In genomic region chr22:45978275-45978713, GRCh38 we compare ENCODE assay signal across 10 cellular contexts. TPM values are rescaled to one million over a fixed set of nuclear protein-coding genes. Genes with fewer than 3 reads are reported as not detected.
DNase-seq lines count a peak whose midpoint lies in the region; ATAC-seq and TF ChIP-seq lines count a peak whose summit lies in the region.
"Had no signal": no experiment of that assay in that cellular context is flagged by ENCODE, and none has a peak within 500 bp of the region (broad histone marks: within the 10 kb centered on the region; RNA-seq: fewer than 3 reads in every experiment).

No MANE protein-coding gene starts in this region.

- no peak overlapping the region for H2BK120ac ChIP-seq in H9 (ENCODE audit: low read depth, low read length, poor library complexity, severe bottlenecking)

- no peak overlapping the region for H2BK12ac ChIP-seq in H9 (ENCODE audit: insufficient read length, low read depth, low read length)

- intact Hi-C loops in transverse colon (cut with DNase I; ENCODE audit: low total_unique reads), result no loop called here

- H3K4ac ChIP-seq in H9 (ENCODE audit: low read depth, low read length), result no peak overlapping the region

- H3K27me3 ChIP-seq in H9 (ENCODE audit: insufficient read depth, low read length) (peaks cover 41% of the 10 kb centered on the region), RWPE2 (ENCODE audit: insufficient read depth, poor library complexity, severe bottlenecking) (no peaks in the 10 kb centered on the region), smooth muscle cell (ENCODE audit: low read depth) (peaks cover 48% of the 10 kb centered on the region), transverse colon (peaks cover 53% of the 10 kb centered on the region)

- peaks cover 0 to 4% of the 10 kb centered on the region in 2 experiments; a peak in 4 of 5 replicates for H3K9me3 Mint-ChIP-seq in H9

- no peak overlapping the region for H3K9ac ChIP-seq in H9 (ENCODE audit: extremely low read depth, insufficient read length, low read length)
- H3K9ac ChIP-seq in smooth muscle cell (ENCODE audit: low read depth), result no peak overlapping the region

- in situ Hi-C loops in transverse colon (cut with MboI; ENCODE audit: low pct_ligation_motif_present in 1 of 4, low pct_unique_long_range_greater_than_20kb in 1 of 4, low sequenced_read_pairs in 3 of 4), result no loop called here

- H3K36me3 Mint-ChIP-seq in H9 (ENCODE audit: insufficient read depth in 1 of 3, low read depth in 3 of 3), result no peaks in the 10 kb centered on the region

- H3F3A ChIP-seq in smooth muscle cell (ENCODE audit: low read depth), result no peaks in the 10 kb centered on the region

- H4K5ac ChIP-seq in H9 (ENCODE audit: insufficient read length, low read depth, low read length), result no peak overlapping the region

- TF ChIP-seq EP300 in transverse colon (IDR thresholded peaks at IDR 0.05; ENCODE audit: low read depth), result no peak

- H3K4me3 Mint-ChIP-seq in H9, result peak overlapping the region; percentile 48 to 83

- no CpG with 5 or more reads among the region's 26 CpGs for WGBS in H9 (ENCODE audit: extremely low coverage, insufficient read length, low lambda C conversion rate)
- WGBS in smooth muscle cell (ENCODE audit: low lambda C conversion rate), result 11% methylated on average over 18 of the region's 26 CpGs
- 6% methylated on average over 25 of the region's 26 CpGs; no CpG with 5 or more reads in 1 of the 2 donors for WGBS in transverse colon (ENCODE audit: low coverage in 1 of 2), 2 donors

- H3K23ac ChIP-seq in H9 (ENCODE audit: insufficient read length, low read depth, low read length), result no peak overlapping the region

- H2BK15ac ChIP-seq in H9 (ENCODE audit: low read depth, low read length), result no peak overlapping the region

- H3K4me2 ChIP-seq in H9 (ENCODE audit: insufficient read depth, insufficient read length, low read length), result peak overlapping the region; percentile 18
- H3K4me2 ChIP-seq in smooth muscle cell, result peak overlapping the region; percentile 98

- H3K27ac ChIP-seq in H9 (ENCODE audit: insufficient read length, low read depth, low read length) (no peak overlapping the region), RWPE2 (ENCODE audit: poor library complexity, severe bottlenecking) (peak overlapping the region; percentile 68), smooth muscle cell (ENCODE audit: low read depth) (no peak overlapping the region), transverse colon (no peak overlapping the region)

- H3K23me2 ChIP-seq in H9 (ENCODE audit: insufficient read length, low read depth, low read length, poor library complexity, severe bottlenecking), result peaks cover 4% of the 10 kb centered on the region

- peaks cover 7 to 16% of the 10 kb centered on the region in 2 experiments for H3K4me1 Mint-ChIP-seq in H9

- no peak overlapping the region for H4K8ac ChIP-seq in H9 (replicated peaks; ENCODE audit: insufficient read length, low read depth, low read length)

- H3K14ac ChIP-seq in H9 (ENCODE audit: insufficient read depth, low read length), result no peak overlapping the region

- no peak overlapping the region for H4K91ac ChIP-seq in H9 (ENCODE audit: insufficient read length, low read depth, low read length)

- H3K4me1 ChIP-seq in H9 (ENCODE audit: insufficient read depth, low read length), result peaks cover 2% of the 10 kb centered on the region; the same call in 1 of the 2 replicates
- peaks cover 16% of the 10 kb centered on the region for H3K4me1 ChIP-seq in RWPE2 (ENCODE audit: insufficient read depth, poor library complexity, severe bottlenecking)
- peaks cover 3% of the 10 kb centered on the region for H3K4me1 ChIP-seq in smooth muscle cell (ENCODE audit: low read depth)
- peaks cover 3 to 30% (median 24%) of the 10 kb centered on the region in 4 donors for H3K4me1 ChIP-seq in transverse colon

- H4K20me1 ChIP-seq in H9 (ENCODE audit: control insufficient read depth, insufficient read depth, insufficient read length), result no peaks in the 10 kb centered on the region
- no peaks in the 10 kb centered on the region for H4K20me1 ChIP-seq in smooth muscle cell (ENCODE audit: low read depth)

- no peak overlapping the region for H3K56ac ChIP-seq in H9 (ENCODE audit: insufficient read length, low read depth, low read length)

- H3T11ph ChIP-seq in H9 (ENCODE audit: low read length), result no peak overlapping the region

- no peaks in the 10 kb centered on the region for H3K79me2 ChIP-seq in H9 (ENCODE audit: insufficient read depth, low read length)
- H3K79me2 ChIP-seq in smooth muscle cell (ENCODE audit: low read depth), result no peaks in the 10 kb centered on the region

- H3K36me3 ChIP-seq in RWPE2 (ENCODE audit: low read depth) (no peaks in the 10 kb centered on the region), smooth muscle cell (ENCODE audit: low read depth) (no peaks in the 10 kb centered on the region), transverse colon (no peaks in the 10 kb centered on the region)

- TF ChIP-seq POLR2A in transverse colon (IDR thresholded peaks at IDR 0.05), result no peak

- H2AFZ ChIP-seq in H9 (ENCODE audit: low read length) (no peak overlapping the region), smooth muscle cell (ENCODE audit: low read depth) (no peak overlapping the region)

- no peak for DNase-seq in H9
- no peak for DNase-seq in RWPE2 (ENCODE audit: low spot score)
- no peak for DNase-seq in smooth muscle cell (lab: John Stamatoyannopoulos, UW; ENCODE audit: unreplicated experiment)
- DNase-seq in GM19238 (ENCODE audit: insufficient read length, low spot score), result no peak
- DNase-seq in transverse colon, result no peak
- no peak for DNase-seq in pons (ENCODE audit: low spot score)
- DNase-seq in iPS-NIHi11 (ENCODE audit: low spot score), result no peak

- H3K9me3 ChIP-seq in H9 (ENCODE audit: control insufficient read depth, low read depth, low read length) (no peaks in the 10 kb centered on the region), RWPE2 (ENCODE audit: severe bottlenecking) (no peaks in the 10 kb centered on the region), iPS-18c (ENCODE audit: control insufficient read depth, insufficient read depth, low read length) (no peaks in the 10 kb centered on the region), smooth muscle cell (replicated peaks; ENCODE audit: low read depth) (no peaks in the 10 kb centered on the region), transverse colon (no peaks in the 10 kb centered on the region)

- H3K27me3 Mint-ChIP-seq in H9 (ENCODE audit: low read depth), result peaks cover 49% of the 10 kb centered on the region

- no peak overlapping the region for H2AK5ac ChIP-seq in H9 (ENCODE audit: insufficient read length, low read length)

- H3K79me1 ChIP-seq in H9 (ENCODE audit: insufficient read depth, low read depth, low read length, poor library complexity, severe bottlenecking), result no peaks in the 10 kb centered on the region

- H3K27ac Mint-ChIP-seq in H9, result no peak overlapping the region; a peak in 1 of 7 replicates

- no peak for ATAC-seq in RWPE2 (ENCODE audit: low read depth)

- H3K18ac ChIP-seq in H9 (ENCODE audit: insufficient read length, low read depth, low read length), result no peak overlapping the region

- no peak overlapping the region for H2BK20ac ChIP-seq in H9 (ENCODE audit: low read depth, low read length, poor library complexity, severe bottlenecking)

- no peak for TF ChIP-seq CTCF in H9 (conservative IDR thresholded peaks at IDR 0.05)
- no peak for TF ChIP-seq CTCF in RWPE2 (IDR thresholded peaks at IDR 0.05; ENCODE audit: poor library complexity, severe bottlenecking)
- no peak for TF ChIP-seq CTCF in smooth muscle cell (IDR thresholded peaks at IDR 0.05; ENCODE audit: borderline replicate concordance, insufficient read depth, poor library complexity, severe bottlenecking)
- TF ChIP-seq CTCF in transverse colon (IDR thresholded peaks at IDR 0.05), result no peak

- no peak overlapping the region for H2BK5ac ChIP-seq in H9 (ENCODE audit: insufficient read length, low read length)

- H3K4me3 ChIP-seq in RWPE2 (ENCODE audit: severe bottlenecking), result peak overlapping the region; percentile 41
- peak overlapping the region; percentile 57 for H3K4me3 ChIP-seq in iPS-18c (ENCODE audit: insufficient read depth, low read depth, low read length)
- peak overlapping the region; percentile 66 for H3K4me3 ChIP-seq in smooth muscle cell
- H3K4me3 ChIP-seq in transverse colon, result peak overlapping the region in 2 of 4 donors; percentile 54 to 58

RNA-seq across cellular contexts. Expression of gene WNT7B, which starts 1.3 kb away (rescaled TPM):
- total RNA-seq in H9 (2021) (0.09 and 0.31 TPM in 2 replicates), smooth muscle cell (0.45 and 1.6 TPM in 2 replicates), transverse colon (not detected)
- polyA plus RNA-seq in smooth muscle cell, result 0.69 and 3.2 TPM in 2 replicates
- total RNA-seq: G401 had no signal
- polyA plus RNA-seq: fibroblast of lung had no signal
